ENCODE assay signal across 8 cellular contexts in genomic region chr15:75452364-75452967, GRCh38. TPM values are rescaled to one million over a fixed set of nuclear protein-coding genes. Genes with fewer than 3 reads are reported as not detected.
DNase-seq lines count a peak whose midpoint lies in the region; ATAC-seq and TF ChIP-seq lines count a peak whose summit lies in the region.

No MANE protein-coding gene starts in this region.

- peaks cover 47% of the 10 kb centered on the region for H3K4me1 Mint-ChIP-seq in activated naive CD8-positive, alpha-beta T cell treated with anti-CD3 and anti-CD28 coated beads, Interleukin-2, amount 50 U/mL, for 24 hours

- H3K4me3 Mint-ChIP-seq in activated naive CD8-positive, alpha-beta T cell treated with anti-CD3 and anti-CD28 coated beads, Interleukin-2, amount 50 U/mL, for 24 hours, result peak overlapping the region; percentile 99

- WGBS in heart left ventricle, 4 donors, result 0 to 1% (median 0%) methylated on average over 19 of the region's 19 CpGs
- 0 to 1% methylated on average over 19 of the region's 19 CpGs for WGBS in upper lobe of left lung, 2 donors

- H3K4me3 ChIP-seq in heart left ventricle (peak overlapping the region; percentile 50 to 97 (median 95)), upper lobe of left lung (peak overlapping the region; percentile 58 to 96 (median 88))

- H3K4me1 ChIP-seq in heart left ventricle (peaks cover 4 to 50% (median 26%) of the 10 kb centered on the region in 12 donors), upper lobe of left lung (peaks cover 23 to 55% (median 37%) of the 10 kb centered on the region in 4 donors)

- no peak for TF ChIP-seq CTCF in heart left ventricle (IDR thresholded peaks at IDR 0.05)
- TF ChIP-seq CTCF in upper lobe of left lung (IDR thresholded peaks at IDR 0.05), result no peak

- H3K36me3 ChIP-seq in heart left ventricle (peaks cover 0 to 4% (median 0%) of the 10 kb centered on the region in 9 donors), upper lobe of left lung (no peaks in the 10 kb centered on the region)

- peak overlapping the region; percentile 99 for H3K27ac Mint-ChIP-seq in activated naive CD8-positive, alpha-beta T cell treated with anti-CD3 and anti-CD28 coated beads, Interleukin-2, amount 50 U/mL, for 24 hours

- peaks cover 6% of the 10 kb centered on the region for H3K36me3 Mint-ChIP-seq in activated naive CD8-positive, alpha-beta T cell treated with anti-CD3 and anti-CD28 coated beads, Interleukin-2, amount 50 U/mL, for 24 hours (ENCODE audit: low read depth)

- H3K27me3 Mint-ChIP-seq in activated naive CD8-positive, alpha-beta T cell treated with anti-CD3 and anti-CD28 coated beads, Interleukin-2, amount 50 U/mL, for 24 hours, result no peaks in the 10 kb centered on the region

- no peaks in the 10 kb centered on the region for H3K9me3 Mint-ChIP-seq in activated naive CD8-positive, alpha-beta T cell treated with anti-CD3 and anti-CD28 coated beads, Interleukin-2, amount 50 U/mL, for 24 hours

- peak overlapping the region; percentile 66 to 100 (median 98) for H3K27ac ChIP-seq in heart left ventricle
- peak overlapping the region; percentile 94 to 99 (median 98) for H3K27ac ChIP-seq in upper lobe of left lung

- TF ChIP-seq EP300 in upper lobe of left lung (IDR thresholded peaks at IDR 0.05), result peak in 1 of 4 donors; percentile 40

- H3K9me3 ChIP-seq in heart left ventricle, result no peaks in the 10 kb centered on the region
- no peaks in the 10 kb centered on the region for H3K9me3 ChIP-seq in upper lobe of left lung

- in situ Hi-C loops in G401 (cut with HindIII; ENCODE audit: low sequenced_read_pairs), result no loop called here

- TF ChIP-seq POLR2A in heart left ventricle (IDR thresholded peaks at IDR 0.05) (no peak), upper lobe of left lung (IDR thresholded peaks at IDR 0.05) (peak in 2 of 4 donors; percentile 41 to 70)

- intact Hi-C loops in heart left ventricle (cut with DNase I) (loop anchor here in 7 of 10 donors (5.0 to 10.0 kb wide), 7 partner anchors 85 to 410 kb away; partner anchors contain the start of genes MAN2C1 (in 6 of the 7), IMP3 (in 3 of the 7), PTPN9 (in 2 of the 7) and SNUPN (in 2 of the 7)), posterior cingulate gyrus (cut with DNase I) (loop anchor here (5.0 kb wide), 2 partner anchors 85 to 175 kb away; partner anchors contain the start of genes MAN2C1 and SNUPN)

- DNase-seq in G401 (ENCODE audit: low spot score) (peak; percentile 93), NCI-H1092 treated with DMSO at 0.1 percent for 48 hours (lab: John Stamatoyannopoulos, UW) (peak; percentile 68), SW 1271 (lab: John Stamatoyannopoulos, UW) (peak; percentile 86 to 89), heart left ventricle (peak; percentile 85 to 91 (median 87)), posterior cingulate gyrus (peak; percentile 52 to 96 (median 78)), upper lobe of left lung (peak; percentile 86 to 90)
- DNase-seq in activated naive CD8-positive, alpha-beta T cell treated with anti-CD3 and anti-CD28 coated beads, Interleukin-2, amount 50 U/mL, for 24 hours, result peak; percentile 80

- H3K27me3 ChIP-seq in heart left ventricle (no peaks in the 10 kb centered on the region), upper lobe of left lung (no peaks in the 10 kb centered on the region)

- ATAC-seq in activated naive CD8-positive, alpha-beta T cell treated with anti-CD3 and anti-CD28 coated beads, Interleukin-2, amount 50 U/mL, for 24 hours, result no peak
- peak in 3 of 4 donors; percentile 15 to 33 (median 19) for ATAC-seq in heart left ventricle
- ATAC-seq in upper lobe of left lung (ENCODE audit: low FRiP score in 2 of 2), result peak; percentile 24 to 31
- ATAC-seq in HG03045 (IDR thresholded peaks at IDR 0.05; ENCODE audit: unreplicated experiment), result no peak

RNA-seq across cellular contexts. Expression of gene SIN3A, which starts 1.0 kb away (rescaled TPM):
- total RNA-seq in G401 (2014; rRNA removed; shearing (Covaris generic)), result 23.3 and 44.2 TPM in 2 replicates
- total RNA-seq in heart left ventricle (10 to 100 TPM; 17.1 to 43.5 (median 31.8) TPM), upper lobe of left lung (100 to 1,000 TPM in 1 of 6 donors, 10 to 100 TPM in 5; 28.0 to 105 (median 56.6) TPM)
- 10 to 100 TPM in 1 of 2 donors, 1 to 10 TPM in 1; 5.6 to 17.7 TPM for polyA plus RNA-seq in heart left ventricle

Comparison
In these comparisons a context has a peak if more than half of its experiments do, and no peak if none do; other contexts are left out.
1. ATAC-seq: peak in heart left ventricle (3 of 4) and upper lobe of left lung (2 of 2); none in activated naive CD8-positive, alpha-beta T cell treated with anti-CD3 and anti-CD28 coated beads, Interleukin-2, amount 50 U/mL, for 24 hours (single experiment) and HG03045 (single experiment).
2. Peak in every context shown above with its lines, with median percentiles within 50 percentile points of each other: DNase-seq.